ENCODE assay signal across 8 cellular contexts in genomic region chr7:22082553-22082885, GRCh38.
DNase-seq lines count a peak whose midpoint lies in the region; ATAC-seq and TF ChIP-seq lines count a peak whose summit lies in the region.

No MANE protein-coding gene starts in this region.

- 4 to 5% methylated on average over 10 of the region's 10 CpGs for WGBS in lower leg skin, 2 donors

- peaks cover 15% of the 10 kb centered on the region for H3K4me1 Mint-ChIP-seq in activated naive CD8-positive, alpha-beta T cell treated with anti-CD3 and anti-CD28 coated beads for 36 hours

- H3K27me3 ChIP-seq in DOHH2 (ENCODE audit: control insufficient read depth, low read length) (peaks cover 43% of the 10 kb centered on the region), subcutaneous abdominal adipose tissue (ENCODE audit: control insufficient read depth in 5 of 5, insufficient read depth in 4 of 5, low read length in 5 of 5) (peaks cover 0 to 9% (median 0%) of the 10 kb centered on the region in 5 donors)

- no peaks in the 10 kb centered on the region for H3K36me3 ChIP-seq in DOHH2 (ENCODE audit: control insufficient read depth, low read length)
- H3K36me3 ChIP-seq in subcutaneous abdominal adipose tissue (ENCODE audit: control insufficient read depth in 5 of 5, insufficient read depth in 5 of 5, low read length in 5 of 5) = no peaks in the 10 kb centered on the region

- no peaks in the 10 kb centered on the region for H3K79me2 ChIP-seq in DOHH2 (ENCODE audit: control insufficient read depth, low read length)

- peak overlapping the region; percentile 52 to 86 (median 74) for H3K9ac ChIP-seq in subcutaneous abdominal adipose tissue (ENCODE audit: low read length in 5 of 5)

- H3K27ac ChIP-seq in DOHH2 (ENCODE audit: low read depth, low read length) (no peak overlapping the region), subcutaneous abdominal adipose tissue (ENCODE audit: low read depth, low read length) (peak overlapping the region; percentile 32)

- H3K9me3 ChIP-seq in DOHH2 (ENCODE audit: control insufficient read depth, insufficient read depth, low read length) (peaks cover 8% of the 10 kb centered on the region; the same call in 1 of the 2 replicates), subcutaneous abdominal adipose tissue (ENCODE audit: control insufficient read depth in 5 of 5, low read length in 5 of 5) (peaks cover 0 to 4% (median 2%) of the 10 kb centered on the region in 5 donors)

- H3K9me3 Mint-ChIP-seq in activated naive CD8-positive, alpha-beta T cell treated with anti-CD3 and anti-CD28 coated beads for 36 hours = no peaks in the 10 kb centered on the region

- H3K36me3 Mint-ChIP-seq in activated naive CD8-positive, alpha-beta T cell treated with anti-CD3 and anti-CD28 coated beads for 36 hours = no peaks in the 10 kb centered on the region

- H3K27ac Mint-ChIP-seq in activated naive CD8-positive, alpha-beta T cell treated with anti-CD3 and anti-CD28 coated beads for 36 hours = no peak overlapping the region

- peak overlapping the region; percentile 77 for H3K4me3 ChIP-seq in DOHH2 (ENCODE audit: low read length)
- H3K4me3 ChIP-seq in subcutaneous abdominal adipose tissue (ENCODE audit: low read depth in 1 of 5, low read length in 5 of 5) = peak overlapping the region; percentile 74 to 88 (median 86)
- no peak overlapping the region for H3K4me3 ChIP-seq in lower leg skin (ENCODE audit: low read depth, poor library complexity, severe bottlenecking)

- peaks cover 13% of the 10 kb centered on the region for H3K4me1 ChIP-seq in DOHH2 (ENCODE audit: control insufficient read depth, low read length)
- peaks cover 3 to 19% (median 15%) of the 10 kb centered on the region in 5 donors for H3K4me1 ChIP-seq in subcutaneous abdominal adipose tissue (ENCODE audit: control insufficient read depth in 5 of 5, insufficient read depth in 5 of 5, low read length in 5 of 5)

- intact Hi-C loops in lower leg skin (cut with DNase I; ENCODE audit: low total_unique reads) = no loop called here

- ATAC-seq in HG02763 (IDR thresholded peaks at IDR 0.05; ENCODE audit: unreplicated experiment) (peak; percentile 25), GM21367 (IDR thresholded peaks at IDR 0.05; ENCODE audit: unreplicated experiment) (no peak)

- H3K27me3 Mint-ChIP-seq in activated naive CD8-positive, alpha-beta T cell treated with anti-CD3 and anti-CD28 coated beads for 36 hours = peaks cover 46% of the 10 kb centered on the region

- TF ChIP-seq POLR2A in lower leg skin (IDR thresholded peaks at IDR 0.05) = no peak

- peak overlapping the region; percentile 81 for H3K4me2 ChIP-seq in DOHH2 (ENCODE audit: low read length)

- H3F3A ChIP-seq in DOHH2 (ENCODE audit: control insufficient read depth, insufficient read depth) = no peaks in the 10 kb centered on the region

- H4K20me1 ChIP-seq in DOHH2 (ENCODE audit: control insufficient read depth, insufficient read depth, low read depth, low read length) = no peaks in the 10 kb centered on the region

- no peaks in the 10 kb centered on the region for H3K9me2 ChIP-seq in DOHH2 (replicated peaks; ENCODE audit: control insufficient read depth, low read length)

- H3K4me3 Mint-ChIP-seq in activated naive CD8-positive, alpha-beta T cell treated with anti-CD3 and anti-CD28 coated beads for 36 hours = peak overlapping the region; percentile 71

- TF ChIP-seq CTCF in DOHH2 (IDR thresholded peaks at IDR 0.05; ENCODE audit: low read depth, low read length, poor library complexity, severe bottlenecking) (no peak), lower leg skin (IDR thresholded peaks at IDR 0.05) (no peak)

- DNase-seq in activated naive CD8-positive, alpha-beta T cell treated with anti-CD3 and anti-CD28 coated beads for 36 hours = no peak
- DNase-seq in inferior parietal cortex (ENCODE audit: extremely low spot score) (peak; percentile 56), lower leg skin (ENCODE audit: low spot score in 2 of 2) (no peak), NCI-H510A (lab: John Stamatoyannopoulos, UW) (no peak)
